In genomic region chr18:9139400-9140039, GRCh38 we compare ENCODE assay signal across 1 cellular context.
TF ChIP-seq lines count a peak whose summit lies in the region.

No MANE protein-coding gene starts in this region.

TF ChIP-seq in K562, 482 proteins besides CTCF, POLR2A, EP300 and RAD21:
- 0 out of 2 replicates have a peak, but pooled peaks have one; percentile 37 for TF ChIP-seq SPI1 (IDR thresholded peaks at IDR 0.05; ENCODE audit: borderline replicate concordance, low read depth, low read length)
- no peak for TF ChIP-seq HDAC8 (tag; IDR thresholded peaks at IDR 0.05)
- peak; percentile 70 for TF ChIP-seq HMBOX1 (IDR thresholded peaks at IDR 0.05)
- peak; percentile 85 for TF ChIP-seq CHD1 (IDR thresholded peaks at IDR 0.05; ENCODE audit: low read length)
- TF ChIP-seq MEIS2 (IDR thresholded peaks at IDR 0.05; ENCODE audit: partially characterized antibody) = no peak
- TF ChIP-seq CEBPG (CRISPR knock-in tag; IDR thresholded peaks at IDR 0.05) = no peak
- peak in 1 of 2 experiments; percentile 50; a peak in 1 of 4 replicates for TF ChIP-seq CEBPG (tag; conservative IDR thresholded peaks at IDR 0.05 in 1 of 2, IDR thresholded peaks at IDR 0.05 in 1 of 2)
- no peak for TF ChIP-seq MAX (CRISPR knock-in tag; IDR thresholded peaks at IDR 0.05)
- peak; percentile 11 for TF ChIP-seq SAP30 (IDR thresholded peaks at IDR 0.05; ENCODE audit: borderline replicate concordance, insufficient read depth, low read depth, low read length, poor library complexity, severe bottlenecking)
- no peak for TF ChIP-seq ZNF121 (CRISPR knock-in tag; conservative IDR thresholded peaks at IDR 0.05)
- TF ChIP-seq SREBF1 (IDR thresholded peaks at IDR 0.05; ENCODE audit: borderline replicate concordance, low read depth, low read length) = no peak
- no peak for TF ChIP-seq MXI1 (IDR thresholded peaks at IDR 0.05; ENCODE audit: low read depth, low read length)
- TF ChIP-seq PBX2 (CRISPR knock-in tag; IDR thresholded peaks at IDR 0.05; ENCODE audit: low read depth) = no peak
- peak; percentile 21; the same call in 1 of the 2 replicates for TF ChIP-seq PBX2 (tag; conservative IDR thresholded peaks at IDR 0.05; ENCODE audit: low read depth)
- TF ChIP-seq KHSRP (IDR thresholded peaks at IDR 0.05) = no peak
